Comparison of ENCODE assay signal across 18 cellular contexts in genomic region chr19:13083008-13083404, GRCh38. TPM values are rescaled to one million over a fixed set of nuclear protein-coding genes. Genes with fewer than 3 reads are reported as not detected.
A peak's percentile ranks its signal among the peaks of the same experiment; 100 is the strongest.
DNase-seq lines count a peak whose midpoint lies in the region; ATAC-seq and TF ChIP-seq lines count a peak whose summit lies in the region.
"Had no signal": no experiment of that assay in that cellular context is flagged by ENCODE, and none has a peak within 500 bp of the region (broad histone marks: within the 10 kb centered on the region; RNA-seq: fewer than 3 reads in every experiment).

No MANE protein-coding gene starts in this region.

- H3K4me3 Mint-ChIP-seq in GM23338, result peak overlapping the region; percentile 26; the same call in 1 of the 3 replicates
- H3K4me3 Mint-ChIP-seq: activated CD4-positive, alpha-beta memory T cell treated with anti-CD3 and anti-CD28 coated beads for 36 hours; neural crest cell; T-helper 17 cell; type B pancreatic cell had no signal

- H3K36me3 ChIP-seq in GM23338 (ENCODE audit: insufficient read depth), result no peaks in the 10 kb centered on the region
- peaks cover 15 to 21% of the 10 kb centered on the region in 2 donors for H3K36me3 ChIP-seq in ascending aorta
- H3K36me3 ChIP-seq in right lobe of liver, result no peaks in the 10 kb centered on the region
- peaks cover 36 to 63% (median 49%) of the 10 kb centered on the region in 3 donors for H3K36me3 ChIP-seq in skeletal muscle tissue (ENCODE audit: control insufficient read depth in 3 of 3, insufficient read depth in 3 of 3, low read length in 3 of 3)
- H3K36me3 ChIP-seq in body of pancreas (replicated peaks in 1 of 2; ENCODE audit: insufficient read depth in 1 of 2, low read depth in 2 of 2), result no peaks in the 10 kb centered on the region

- peak overlapping the region; percentile 68 for H3K4me2 ChIP-seq in GM23338

- no peak overlapping the region for H3K27ac Mint-ChIP-seq in GM23338
- H3K27ac Mint-ChIP-seq: activated CD4-positive, alpha-beta memory T cell treated with anti-CD3 and anti-CD28 coated beads for 36 hours; T-helper 17 cell; type B pancreatic cell had no signal

- H3F3A ChIP-seq in GM23338 (replicated peaks; ENCODE audit: low read depth), result 0 out of 2 replicates have a peak, but pooled peaks cover 11% of the 10 kb centered on the region

- TF ChIP-seq POLR2A in right lobe of liver (IDR thresholded peaks at IDR 0.05) (no peak), body of pancreas (IDR thresholded peaks at IDR 0.05) (no peak)

- H3K27me3 ChIP-seq in GM23338 (ENCODE audit: insufficient read depth), result no peaks in the 10 kb centered on the region; the same call in 1 of the 2 replicates
- H3K27me3 ChIP-seq in ascending aorta, result no peaks in the 10 kb centered on the region
- no peaks in the 10 kb centered on the region for H3K27me3 ChIP-seq in right lobe of liver
- no peaks in the 10 kb centered on the region for H3K27me3 ChIP-seq in skeletal muscle tissue (ENCODE audit: control insufficient read depth in 3 of 3, insufficient read depth in 3 of 3, low read length in 3 of 3)
- H3K27me3 ChIP-seq in body of pancreas, result no peaks in the 10 kb centered on the region

- H3K4me3 ChIP-seq in GM23338 (no peak overlapping the region), ascending aorta (no peak overlapping the region), right lobe of liver (no peak overlapping the region), skeletal muscle tissue (ENCODE audit: low read length in 3 of 3) (no peak overlapping the region), body of pancreas (no peak overlapping the region)

- H4K20me1 ChIP-seq in GM23338 (replicated peaks; ENCODE audit: insufficient read depth), result no peaks in the 10 kb centered on the region

- TF ChIP-seq CTCF in GM23338 (conservative IDR thresholded peaks at IDR 0.05; ENCODE audit: low read depth in 2 of 2) (no peak), ascending aorta (IDR thresholded peaks at IDR 0.05) (no peak), right lobe of liver (IDR thresholded peaks at IDR 0.05) (no peak), body of pancreas (IDR thresholded peaks at IDR 0.05) (no peak)

- H3K4me1 Mint-ChIP-seq in GM23338, result peaks cover 32% of the 10 kb centered on the region

- H3K9me3 ChIP-seq in ascending aorta, result no peaks in the 10 kb centered on the region
- H3K9me3 ChIP-seq in right lobe of liver, result no peaks in the 10 kb centered on the region
- no peaks in the 10 kb centered on the region for H3K9me3 ChIP-seq in skeletal muscle tissue (ENCODE audit: control insufficient read depth in 3 of 3, low read length in 3 of 3)
- H3K9me3 ChIP-seq in body of pancreas, result no peaks in the 10 kb centered on the region
- H3K9me3 ChIP-seq: Caco-2 had no signal

- peaks cover 41% of the 10 kb centered on the region for H3K27me3 Mint-ChIP-seq in GM23338 (ENCODE audit: insufficient read depth, low read depth, poor library complexity)
- H3K27me3 Mint-ChIP-seq: activated CD4-positive, alpha-beta memory T cell treated with anti-CD3 and anti-CD28 coated beads for 36 hours had no signal

- no peaks in the 10 kb centered on the region for H3K79me2 ChIP-seq in GM23338 (replicated peaks; ENCODE audit: insufficient read depth)

- no peak overlapping the region for H3K27ac ChIP-seq in GM23338 (ENCODE audit: low read depth)
- peak overlapping the region; percentile 67 to 94 for H3K27ac ChIP-seq in ascending aorta
- H3K27ac ChIP-seq in right lobe of liver, result peak overlapping the region in 2 of 3 donors; percentile 45 to 72
- peak overlapping the region; percentile 23 for H3K27ac ChIP-seq in skeletal muscle tissue (ENCODE audit: low read depth, low read length)
- H3K27ac ChIP-seq in body of pancreas, result peak overlapping the region in 2 of 4 donors; percentile 29 to 52
- H3K27ac ChIP-seq: VCaP had no signal

- H3K9me2 ChIP-seq in GM23338 (ENCODE audit: insufficient read depth), result no peaks in the 10 kb centered on the region

- DNase-seq in GM23338 (ENCODE audit: low spot score), result no peak
- no peak for DNase-seq in ascending aorta (ENCODE audit: low spot score in 2 of 2)
- peak in 1 of 3 donors; percentile 60 for DNase-seq in right lobe of liver
- DNase-seq in body of pancreas, result no peak
- DNase-seq in NCI-H1048 (lab: John Stamatoyannopoulos, UW), result no peak
- no peak for DNase-seq in NCI-H524 (lab: John Stamatoyannopoulos, UW)
- DNase-seq: activated CD4-positive, alpha-beta memory T cell treated with anti-CD3 and anti-CD28 coated beads for 36 hours; activated naive CD4-positive, alpha-beta T cell treated with Interleukin-2 at 50 U/mL for 16 hours; cortex of kidney; EL; NCI-H748 treated with DMSO at 0.1 percent for 48 hours; T-helper 17 cell had no signal

- no peaks in the 10 kb centered on the region for H3K36me3 Mint-ChIP-seq in GM23338 (ENCODE audit: low read depth)
- H3K36me3 Mint-ChIP-seq: activated CD4-positive, alpha-beta memory T cell treated with anti-CD3 and anti-CD28 coated beads for 36 hours; type B pancreatic cell had no signal

- ATAC-seq in GM23338 (no peak), right lobe of liver (peak; percentile 27 to 58 (median 43)), HG03139 (IDR thresholded peaks at IDR 0.05; ENCODE audit: unreplicated experiment) (no peak), body of pancreas (no peak)
- ATAC-seq: T-helper 17 cell had no signal

- intact Hi-C loops in ascending aorta (cut with DNase I) (no loop called here), right lobe of liver (cut with DNase I) (no loop called here), body of pancreas (cut with DNase I) (no loop called here)

- peak overlapping the region in 1 of 3 donors; percentile 45 for H3K9ac ChIP-seq in skeletal muscle tissue (ENCODE audit: low read depth in 1 of 3, low read length in 3 of 3)

- H3K9me3 Mint-ChIP-seq in GM23338, result no peaks in the 10 kb centered on the region; the same call in 2 of the 3 replicates
- H3K9me3 Mint-ChIP-seq: activated CD4-positive, alpha-beta memory T cell treated with anti-CD3 and anti-CD28 coated beads for 36 hours; neural crest cell; type B pancreatic cell had no signal

- peak overlapping the region; percentile 92 for H2AFZ ChIP-seq in GM23338

- H3K4me1 ChIP-seq in GM23338 (ENCODE audit: insufficient read depth) (peaks cover 22% of the 10 kb centered on the region), ascending aorta (peaks cover 25 to 48% of the 10 kb centered on the region in 2 donors), right lobe of liver (peaks cover 0 to 44% (median 11%) of the 10 kb centered on the region in 4 donors), skeletal muscle tissue (ENCODE audit: control insufficient read depth in 3 of 3, insufficient read depth in 3 of 3, low read length in 3 of 3) (peaks cover 39 to 59% (median 52%) of the 10 kb centered on the region in 3 donors), body of pancreas (peaks cover 8% of the 10 kb centered on the region)
- H3K4me1 ChIP-seq: Caco-2 had no signal

- WGBS in right lobe of liver (ENCODE audit: insufficient coverage, low coverage, low lambda C conversion rate, missing lambda C conversion rate), result 51% methylated on average over 5 of the region's 7 CpGs
- WGBS in body of pancreas, 2 donors, result 71 to 72% methylated on average over 5 to 7 of the region's 7 CpGs

RNA-seq across cellular contexts. Expression of gene LYL1, which starts 19.7 kb away (rescaled TPM):
- 0.47 and 2.2 TPM in 2 replicates for total RNA-seq in GM23338 (2014; rRNA removed; shearing (Covaris generic))
- polyA plus RNA-seq in GM23338 (2016; fragmentation: Nextera tagmentation; extraction: Ambion mirVana), result 0.77 and 1.2 TPM in 2 replicates
- 46.7 TPM for total RNA-seq in ascending aorta
- 1 to 10 TPM; 1.1 to 3.7 (median 2.3) TPM for total RNA-seq in right lobe of liver
- 13.6 TPM for total RNA-seq in skeletal muscle tissue
- 1 to 10 TPM; 3.4 to 6.9 TPM for total RNA-seq in body of pancreas

RNA-seq across cellular contexts. Expression of gene TRMT1, which starts 33.5 kb away (rescaled TPM):
- 76.4 and 88.6 TPM in 2 replicates for total RNA-seq in GM23338 (2014; rRNA removed; shearing (Covaris generic))
- 90.1 and 92.6 TPM in 2 replicates for polyA plus RNA-seq in GM23338 (2016; fragmentation: Nextera tagmentation; extraction: Ambion mirVana)
- total RNA-seq in ascending aorta, result 17.3 TPM
- 10 to 100 TPM; 15.0 to 20.5 (median 17.2) TPM for total RNA-seq in right lobe of liver
- total RNA-seq in skeletal muscle tissue, result 13.0 TPM
- 10 to 100 TPM; 21.5 to 36.3 TPM for total RNA-seq in body of pancreas

RNA-seq across cellular contexts. Expression of gene NACC1, which starts 35.1 kb away (rescaled TPM):
- total RNA-seq in GM23338 (2014; rRNA removed; shearing (Covaris generic)), result 203 and 260 TPM in 2 replicates
- 12.4 and 16.1 TPM in 2 replicates for polyA plus RNA-seq in GM23338 (2016; fragmentation: Nextera tagmentation; extraction: Ambion mirVana)
- total RNA-seq in ascending aorta (35.5 TPM), right lobe of liver (10 to 100 TPM; 19.2 to 30.3 (median 26.4) TPM), skeletal muscle tissue (10.4 TPM), body of pancreas (10 to 100 TPM in 1 of 2 donors, 1 to 10 TPM in 1; 6.0 to 15.5 TPM)

Comparison
In these comparisons a context has a peak if more than half of its experiments do, and no peak if none do; other contexts are left out.
1. ATAC-seq: peak in right lobe of liver (4 of 4); none in GM23338 (single experiment), HG03139 (single experiment) and body of pancreas (single experiment).